ENCODE assay signal across 1 cellular context in the genomic region with DNA sequence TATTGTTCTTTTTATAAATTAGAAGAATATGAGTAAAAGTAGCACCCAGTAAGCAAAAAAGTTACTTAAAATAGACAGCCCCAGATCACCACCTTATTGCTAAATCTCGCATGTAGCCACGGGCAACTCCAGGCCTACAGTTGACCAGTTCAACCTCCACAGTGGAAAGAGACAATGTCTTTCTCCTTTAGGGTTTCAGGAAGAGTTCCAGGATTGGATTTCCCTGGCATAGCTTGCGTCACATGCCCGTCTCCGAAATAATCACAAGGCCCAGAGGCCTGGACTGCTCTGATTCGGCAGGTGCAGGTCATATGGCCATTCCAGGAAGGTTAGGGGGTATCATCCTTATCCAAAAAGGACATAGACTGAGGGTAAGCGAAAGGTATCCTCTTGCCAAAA.
TF ChIP-seq lines count a peak whose summit lies in the region.

No MANE protein-coding gene starts in this region.

TF ChIP-seq in HepG2, 621 proteins besides CTCF, POLR2A, EP300 and RAD21:
- TF ChIP-seq KDM4B (CRISPR knock-in tag; IDR thresholded peaks at IDR 0.05) (no peak), GATAD1 (CRISPR knock-in tag; IDR thresholded peaks at IDR 0.05) (no peak), HDAC2 (CRISPR knock-in tag; IDR thresholded peaks at IDR 0.05) (no peak), ZNF563 (CRISPR knock-in tag; IDR thresholded peaks at IDR 0.05) (no peak), SRY (CRISPR knock-in tag; IDR thresholded peaks at IDR 0.05) (no peak), ZNF136 (CRISPR knock-in tag; IDR thresholded peaks at IDR 0.05; ENCODE audit: low read depth) (no peak), ZNF782 (CRISPR knock-in tag; IDR thresholded peaks at IDR 0.05; ENCODE audit: borderline replicate concordance) (no peak), MTA3 (CRISPR knock-in tag; IDR thresholded peaks at IDR 0.05) (no peak), IKZF4 (CRISPR knock-in tag; IDR thresholded peaks at IDR 0.05; ENCODE audit: borderline replicate concordance, low read depth, not compliant biosample characterization) (no peak), CBX2 (IDR thresholded peaks at IDR 0.05; ENCODE audit: low read depth, low read length) (no peak), CBX2 (CRISPR knock-in tag; IDR thresholded peaks at IDR 0.05; ENCODE audit: low read depth) (no peak), HNF4G (IDR thresholded peaks at IDR 0.05; ENCODE audit: borderline replicate concordance, low read depth, low read length) (no peak), HNF4G (CRISPR knock-in tag; IDR thresholded peaks at IDR 0.05; ENCODE audit: borderline replicate concordance, low read depth) (no peak), PHF20 (CRISPR knock-in tag; IDR thresholded peaks at IDR 0.05) (no peak), FOXJ3 (CRISPR knock-in tag; IDR thresholded peaks at IDR 0.05; ENCODE audit: borderline replicate concordance) (no peak), KAT7 (CRISPR knock-in tag; IDR thresholded peaks at IDR 0.05; ENCODE audit: borderline replicate concordance) (no peak)
- TF ChIP-seq, protein P1, sequence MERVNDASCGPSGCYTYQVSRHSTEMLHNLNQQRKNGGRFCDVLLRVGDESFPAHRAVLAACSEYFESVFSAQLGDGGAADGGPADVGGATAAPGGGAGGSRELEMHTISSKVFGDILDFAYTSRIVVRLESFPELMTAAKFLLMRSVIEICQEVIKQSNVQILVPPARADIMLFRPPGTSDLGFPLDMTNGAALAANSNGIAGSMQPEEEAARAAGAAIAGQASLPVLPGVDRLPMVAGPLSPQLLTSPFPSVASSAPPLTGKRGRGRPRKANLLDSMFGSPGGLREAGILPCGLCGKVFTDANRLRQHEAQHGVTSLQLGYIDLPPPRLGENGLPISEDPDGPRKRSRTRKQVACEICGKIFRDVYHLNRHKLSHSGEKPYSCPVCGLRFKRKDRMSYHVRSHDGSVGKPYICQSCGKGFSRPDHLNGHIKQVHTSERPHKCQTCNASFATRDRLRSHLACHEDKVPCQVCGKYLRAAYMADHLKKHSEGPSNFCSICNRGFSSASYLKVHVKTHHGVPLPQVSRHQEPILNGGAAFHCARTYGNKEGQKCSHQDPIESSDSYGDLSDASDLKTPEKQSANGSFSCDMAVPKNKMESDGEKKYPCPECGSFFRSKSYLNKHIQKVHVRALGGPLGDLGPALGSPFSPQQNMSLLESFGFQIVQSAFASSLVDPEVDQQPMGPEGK (CRISPR knock-in tag; IDR thresholded peaks at IDR 0.05): no peak
- TF ChIP-seq, protein P2, sequence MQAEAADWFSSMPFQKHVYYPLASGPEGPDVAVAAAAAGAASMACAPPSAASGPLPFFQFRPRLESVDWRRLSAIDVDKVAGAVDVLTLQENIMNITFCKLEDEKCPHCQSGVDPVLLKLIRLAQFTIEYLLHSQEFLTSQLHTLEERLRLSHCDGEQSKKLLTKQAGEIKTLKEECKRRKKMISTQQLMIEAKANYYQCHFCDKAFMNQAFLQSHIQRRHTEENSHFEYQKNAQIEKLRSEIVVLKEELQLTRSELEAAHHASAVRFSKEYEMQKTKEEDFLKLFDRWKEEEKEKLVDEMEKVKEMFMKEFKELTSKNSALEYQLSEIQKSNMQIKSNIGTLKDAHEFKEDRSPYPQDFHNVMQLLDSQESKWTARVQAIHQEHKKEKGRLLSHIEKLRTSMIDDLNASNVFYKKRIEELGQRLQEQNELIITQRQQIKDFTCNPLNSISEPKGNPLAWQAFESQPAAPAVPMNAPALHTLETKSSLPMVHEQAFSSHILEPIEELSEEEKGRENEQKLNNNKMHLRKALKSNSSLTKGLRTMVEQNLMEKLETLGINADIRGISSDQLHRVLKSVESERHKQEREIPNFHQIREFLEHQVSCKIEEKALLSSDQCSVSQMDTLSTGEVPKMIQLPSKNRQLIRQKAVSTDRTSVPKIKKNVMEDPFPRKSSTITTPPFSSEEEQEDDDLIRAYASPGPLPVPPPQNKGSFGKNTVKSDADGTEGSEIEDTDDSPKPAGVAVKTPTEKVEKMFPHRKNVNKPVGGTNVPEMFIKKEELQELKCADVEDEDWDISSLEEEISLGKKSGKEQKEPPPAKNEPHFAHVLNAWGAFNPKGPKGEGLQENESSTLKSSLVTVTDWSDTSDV (CRISPR knock-in tag; IDR thresholded peaks at IDR 0.05): no peak
- TF ChIP-seq, protein P3, sequence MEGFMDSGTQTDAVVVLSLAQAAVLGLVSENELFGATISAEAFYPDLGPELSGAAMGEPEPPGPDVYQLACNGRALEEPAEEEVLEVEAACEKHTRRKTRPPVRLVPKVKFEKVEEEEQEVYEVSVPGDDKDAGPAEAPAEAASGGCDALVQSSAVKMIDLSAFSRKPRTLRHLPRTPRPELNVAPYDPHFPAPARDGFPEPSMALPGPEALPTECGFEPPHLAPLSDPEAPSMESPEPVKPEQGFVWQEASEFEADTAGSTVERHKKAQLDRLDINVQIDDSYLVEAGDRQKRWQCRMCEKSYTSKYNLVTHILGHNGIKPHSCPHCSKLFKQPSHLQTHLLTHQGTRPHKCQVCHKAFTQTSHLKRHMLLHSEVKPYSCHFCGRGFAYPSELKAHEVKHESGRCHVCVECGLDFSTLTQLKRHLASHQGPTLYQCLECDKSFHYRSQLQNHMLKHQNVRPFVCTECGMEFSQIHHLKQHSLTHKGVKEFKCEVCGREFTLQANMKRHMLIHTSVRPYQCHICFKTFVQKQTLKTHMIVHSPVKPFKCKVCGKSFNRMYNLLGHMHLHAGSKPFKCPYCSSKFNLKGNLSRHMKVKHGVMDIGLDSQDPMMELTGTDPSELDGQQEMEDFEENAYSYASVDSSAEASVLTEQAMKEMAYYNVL (CRISPR knock-in tag; IDR thresholded peaks at IDR 0.05; ENCODE audit: borderline replicate concordance): no peak
- TF ChIP-seq, protein P4, sequence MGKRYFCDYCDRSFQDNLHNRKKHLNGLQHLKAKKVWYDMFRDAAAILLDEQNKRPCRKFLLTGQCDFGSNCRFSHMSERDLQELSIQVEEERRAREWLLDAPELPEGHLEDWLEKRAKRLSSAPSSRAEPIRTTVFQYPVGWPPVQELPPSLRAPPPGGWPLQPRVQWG (CRISPR knock-in tag; IDR thresholded peaks at IDR 0.05; ENCODE audit: borderline replicate concordance, low read depth): no peak
- TF ChIP-seq, protein P5, sequence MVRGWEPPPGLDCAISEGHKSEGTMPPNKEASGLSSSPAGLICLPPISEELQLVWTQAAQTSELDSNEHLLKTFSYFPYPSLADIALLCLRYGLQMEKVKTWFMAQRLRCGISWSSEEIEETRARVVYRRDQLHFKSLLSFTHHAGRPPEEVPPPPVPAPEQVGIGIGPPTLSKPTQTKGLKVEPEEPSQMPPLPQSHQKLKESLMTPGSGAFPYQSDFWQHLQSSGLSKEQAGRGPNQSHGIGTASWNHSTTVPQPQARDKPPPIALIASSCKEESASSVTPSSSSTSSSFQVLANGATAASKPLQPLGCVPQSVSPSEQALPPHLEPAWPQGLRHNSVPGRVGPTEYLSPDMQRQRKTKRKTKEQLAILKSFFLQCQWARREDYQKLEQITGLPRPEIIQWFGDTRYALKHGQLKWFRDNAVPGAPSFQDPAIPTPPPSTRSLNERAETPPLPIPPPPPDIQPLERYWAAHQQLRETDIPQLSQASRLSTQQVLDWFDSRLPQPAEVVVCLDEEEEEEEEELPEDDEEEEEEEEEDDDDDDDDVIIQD (CRISPR knock-in tag; IDR thresholded peaks at IDR 0.05; ENCODE audit: low read depth): no peak
